1 cellular context compared by ENCODE assay signal in the genomic region with DNA sequence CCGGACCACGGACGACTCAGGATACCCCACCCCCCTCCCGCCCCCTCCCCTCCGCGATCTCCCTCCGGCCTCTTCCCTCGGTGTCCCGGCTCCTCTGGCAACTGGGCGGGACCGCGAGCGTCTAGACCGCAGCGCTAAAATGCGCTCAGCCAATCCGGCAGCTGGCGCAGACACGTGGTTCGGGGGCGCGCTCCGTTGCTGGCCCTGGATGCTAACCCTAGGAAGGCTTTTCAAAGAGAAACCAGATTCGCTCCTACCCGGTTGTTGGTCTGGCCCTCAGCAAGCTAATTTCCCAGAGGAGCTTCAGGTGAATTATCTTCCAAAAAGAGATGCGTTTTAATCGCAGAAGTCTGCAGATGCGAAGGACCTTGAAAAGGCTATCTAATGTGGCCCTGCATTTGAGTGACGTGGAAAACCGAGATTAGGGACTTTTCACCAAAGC.
TF ChIP-seq lines count a peak whose summit lies in the region.

A gene with protein sequence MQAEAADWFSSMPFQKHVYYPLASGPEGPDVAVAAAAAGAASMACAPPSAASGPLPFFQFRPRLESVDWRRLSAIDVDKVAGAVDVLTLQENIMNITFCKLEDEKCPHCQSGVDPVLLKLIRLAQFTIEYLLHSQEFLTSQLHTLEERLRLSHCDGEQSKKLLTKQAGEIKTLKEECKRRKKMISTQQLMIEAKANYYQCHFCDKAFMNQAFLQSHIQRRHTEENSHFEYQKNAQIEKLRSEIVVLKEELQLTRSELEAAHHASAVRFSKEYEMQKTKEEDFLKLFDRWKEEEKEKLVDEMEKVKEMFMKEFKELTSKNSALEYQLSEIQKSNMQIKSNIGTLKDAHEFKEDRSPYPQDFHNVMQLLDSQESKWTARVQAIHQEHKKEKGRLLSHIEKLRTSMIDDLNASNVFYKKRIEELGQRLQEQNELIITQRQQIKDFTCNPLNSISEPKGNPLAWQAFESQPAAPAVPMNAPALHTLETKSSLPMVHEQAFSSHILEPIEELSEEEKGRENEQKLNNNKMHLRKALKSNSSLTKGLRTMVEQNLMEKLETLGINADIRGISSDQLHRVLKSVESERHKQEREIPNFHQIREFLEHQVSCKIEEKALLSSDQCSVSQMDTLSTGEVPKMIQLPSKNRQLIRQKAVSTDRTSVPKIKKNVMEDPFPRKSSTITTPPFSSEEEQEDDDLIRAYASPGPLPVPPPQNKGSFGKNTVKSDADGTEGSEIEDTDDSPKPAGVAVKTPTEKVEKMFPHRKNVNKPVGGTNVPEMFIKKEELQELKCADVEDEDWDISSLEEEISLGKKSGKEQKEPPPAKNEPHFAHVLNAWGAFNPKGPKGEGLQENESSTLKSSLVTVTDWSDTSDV (minus strand): TSS at position 96 of the 442 bp plus-strand sequence. CDS start 2,677 bp downstream, outside the sequence.

TF ChIP-seq in HepG2, 621 proteins besides CTCF, POLR2A, EP300 and RAD21 (continued from another document):
- TF ChIP-seq, protein P1, sequence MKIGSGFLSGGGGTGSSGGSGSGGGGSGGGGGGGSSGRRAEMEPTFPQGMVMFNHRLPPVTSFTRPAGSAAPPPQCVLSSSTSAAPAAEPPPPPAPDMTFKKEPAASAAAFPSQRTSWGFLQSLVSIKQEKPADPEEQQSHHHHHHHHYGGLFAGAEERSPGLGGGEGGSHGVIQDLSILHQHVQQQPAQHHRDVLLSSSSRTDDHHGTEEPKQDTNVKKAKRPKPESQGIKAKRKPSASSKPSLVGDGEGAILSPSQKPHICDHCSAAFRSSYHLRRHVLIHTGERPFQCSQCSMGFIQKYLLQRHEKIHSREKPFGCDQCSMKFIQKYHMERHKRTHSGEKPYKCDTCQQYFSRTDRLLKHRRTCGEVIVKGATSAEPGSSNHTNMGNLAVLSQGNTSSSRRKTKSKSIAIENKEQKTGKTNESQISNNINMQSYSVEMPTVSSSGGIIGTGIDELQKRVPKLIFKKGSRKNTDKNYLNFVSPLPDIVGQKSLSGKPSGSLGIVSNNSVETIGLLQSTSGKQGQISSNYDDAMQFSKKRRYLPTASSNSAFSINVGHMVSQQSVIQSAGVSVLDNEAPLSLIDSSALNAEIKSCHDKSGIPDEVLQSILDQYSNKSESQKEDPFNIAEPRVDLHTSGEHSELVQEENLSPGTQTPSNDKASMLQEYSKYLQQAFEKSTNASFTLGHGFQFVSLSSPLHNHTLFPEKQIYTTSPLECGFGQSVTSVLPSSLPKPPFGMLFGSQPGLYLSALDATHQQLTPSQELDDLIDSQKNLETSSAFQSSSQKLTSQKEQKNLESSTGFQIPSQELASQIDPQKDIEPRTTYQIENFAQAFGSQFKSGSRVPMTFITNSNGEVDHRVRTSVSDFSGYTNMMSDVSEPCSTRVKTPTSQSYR (CRISPR knock-in tag; IDR thresholded peaks at IDR 0.05; ENCODE audit: borderline replicate concordance): peak; percentile 19; the same call in 1 of the 2 replicates
- peak; percentile 93 for TF ChIP-seq ZFAT (CRISPR knock-in tag; conservative IDR thresholded peaks at IDR 0.05)
- no peak for TF ChIP-seq KAT2B (IDR thresholded peaks at IDR 0.05; ENCODE audit: borderline replicate concordance, low read depth, low read length)
- TF ChIP-seq, protein P2, sequence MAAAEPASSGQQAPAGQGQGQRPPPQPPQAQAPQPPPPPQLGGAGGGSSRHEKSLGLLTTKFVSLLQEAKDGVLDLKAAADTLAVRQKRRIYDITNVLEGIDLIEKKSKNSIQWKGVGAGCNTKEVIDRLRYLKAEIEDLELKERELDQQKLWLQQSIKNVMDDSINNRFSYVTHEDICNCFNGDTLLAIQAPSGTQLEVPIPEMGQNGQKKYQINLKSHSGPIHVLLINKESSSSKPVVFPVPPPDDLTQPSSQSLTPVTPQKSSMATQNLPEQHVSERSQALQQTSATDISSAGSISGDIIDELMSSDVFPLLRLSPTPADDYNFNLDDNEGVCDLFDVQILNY (CRISPR knock-in tag; conservative IDR thresholded peaks at IDR 0.05): no peak
- TF ChIP-seq POLR2G (IDR thresholded peaks at IDR 0.05; ENCODE audit: low read depth, low read length): peak; percentile 66
- peak; percentile 76 for TF ChIP-seq NFYC (CRISPR knock-in tag; IDR thresholded peaks at IDR 0.05)
- TF ChIP-seq RFX1 (IDR thresholded peaks at IDR 0.05): no peak
- no peak for TF ChIP-seq CEBPB (IDR thresholded peaks at IDR 0.05; ENCODE audit: borderline replicate concordance, low read depth, low read length)
- no peak for TF ChIP-seq RBM39 (IDR thresholded peaks at IDR 0.05; ENCODE audit: low read depth, low read length, poor library complexity, severe bottlenecking)
- TF ChIP-seq, protein P3, sequence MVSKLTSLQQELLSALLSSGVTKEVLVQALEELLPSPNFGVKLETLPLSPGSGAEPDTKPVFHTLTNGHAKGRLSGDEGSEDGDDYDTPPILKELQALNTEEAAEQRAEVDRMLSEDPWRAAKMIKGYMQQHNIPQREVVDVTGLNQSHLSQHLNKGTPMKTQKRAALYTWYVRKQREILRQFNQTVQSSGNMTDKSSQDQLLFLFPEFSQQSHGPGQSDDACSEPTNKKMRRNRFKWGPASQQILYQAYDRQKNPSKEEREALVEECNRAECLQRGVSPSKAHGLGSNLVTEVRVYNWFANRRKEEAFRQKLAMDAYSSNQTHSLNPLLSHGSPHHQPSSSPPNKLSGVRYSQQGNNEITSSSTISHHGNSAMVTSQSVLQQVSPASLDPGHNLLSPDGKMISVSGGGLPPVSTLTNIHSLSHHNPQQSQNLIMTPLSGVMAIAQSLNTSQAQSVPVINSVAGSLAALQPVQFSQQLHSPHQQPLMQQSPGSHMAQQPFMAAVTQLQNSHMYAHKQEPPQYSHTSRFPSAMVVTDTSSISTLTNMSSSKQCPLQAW (CRISPR knock-in tag; IDR thresholded peaks at IDR 0.05): no peak
- TF ChIP-seq ZNF12 (CRISPR knock-in tag; IDR thresholded peaks at IDR 0.05): no peak
- peak in 1 of 2 experiments; percentile 27; a peak in 1 of 4 replicates for TF ChIP-seq KLF16 (CRISPR knock-in tag; IDR thresholded peaks at IDR 0.05)
- peak; percentile 75 for TF ChIP-seq SAP130 (CRISPR knock-in tag; IDR thresholded peaks at IDR 0.05; ENCODE audit: low read depth)
- TF ChIP-seq ZNF563 (CRISPR knock-in tag; IDR thresholded peaks at IDR 0.05): 0 out of 2 replicates have a peak, but pooled peaks have one; percentile 24
- TF ChIP-seq PHF20 (CRISPR knock-in tag; IDR thresholded peaks at IDR 0.05): 0 out of 2 replicates have a peak, but pooled peaks have one; percentile 27
- peak; percentile 28; the same call in 1 of the 2 replicates for TF ChIP-seq GATAD1 (CRISPR knock-in tag; IDR thresholded peaks at IDR 0.05)
- TF ChIP-seq, protein P4, sequence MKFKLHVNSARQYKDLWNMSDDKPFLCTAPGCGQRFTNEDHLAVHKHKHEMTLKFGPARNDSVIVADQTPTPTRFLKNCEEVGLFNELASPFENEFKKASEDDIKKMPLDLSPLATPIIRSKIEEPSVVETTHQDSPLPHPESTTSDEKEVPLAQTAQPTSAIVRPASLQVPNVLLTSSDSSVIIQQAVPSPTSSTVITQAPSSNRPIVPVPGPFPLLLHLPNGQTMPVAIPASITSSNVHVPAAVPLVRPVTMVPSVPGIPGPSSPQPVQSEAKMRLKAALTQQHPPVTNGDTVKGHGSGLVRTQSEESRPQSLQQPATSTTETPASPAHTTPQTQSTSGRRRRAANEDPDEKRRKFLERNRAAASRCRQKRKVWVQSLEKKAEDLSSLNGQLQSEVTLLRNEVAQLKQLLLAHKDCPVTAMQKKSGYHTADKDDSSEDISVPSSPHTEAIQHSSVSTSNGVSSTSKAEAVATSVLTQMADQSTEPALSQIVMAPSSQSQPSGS (CRISPR knock-in tag; IDR thresholded peaks at IDR 0.05): 0 out of 2 replicates have a peak, but pooled peaks have one; percentile 20
- no peak for TF ChIP-seq ZNF17 (CRISPR knock-in tag; IDR thresholded peaks at IDR 0.05)
- TF ChIP-seq NFKB2 (CRISPR knock-in tag; IDR thresholded peaks at IDR 0.05; ENCODE audit: borderline replicate concordance): 0 out of 2 replicates have a peak, but pooled peaks have one; percentile 42
